In the genomic region with DNA sequence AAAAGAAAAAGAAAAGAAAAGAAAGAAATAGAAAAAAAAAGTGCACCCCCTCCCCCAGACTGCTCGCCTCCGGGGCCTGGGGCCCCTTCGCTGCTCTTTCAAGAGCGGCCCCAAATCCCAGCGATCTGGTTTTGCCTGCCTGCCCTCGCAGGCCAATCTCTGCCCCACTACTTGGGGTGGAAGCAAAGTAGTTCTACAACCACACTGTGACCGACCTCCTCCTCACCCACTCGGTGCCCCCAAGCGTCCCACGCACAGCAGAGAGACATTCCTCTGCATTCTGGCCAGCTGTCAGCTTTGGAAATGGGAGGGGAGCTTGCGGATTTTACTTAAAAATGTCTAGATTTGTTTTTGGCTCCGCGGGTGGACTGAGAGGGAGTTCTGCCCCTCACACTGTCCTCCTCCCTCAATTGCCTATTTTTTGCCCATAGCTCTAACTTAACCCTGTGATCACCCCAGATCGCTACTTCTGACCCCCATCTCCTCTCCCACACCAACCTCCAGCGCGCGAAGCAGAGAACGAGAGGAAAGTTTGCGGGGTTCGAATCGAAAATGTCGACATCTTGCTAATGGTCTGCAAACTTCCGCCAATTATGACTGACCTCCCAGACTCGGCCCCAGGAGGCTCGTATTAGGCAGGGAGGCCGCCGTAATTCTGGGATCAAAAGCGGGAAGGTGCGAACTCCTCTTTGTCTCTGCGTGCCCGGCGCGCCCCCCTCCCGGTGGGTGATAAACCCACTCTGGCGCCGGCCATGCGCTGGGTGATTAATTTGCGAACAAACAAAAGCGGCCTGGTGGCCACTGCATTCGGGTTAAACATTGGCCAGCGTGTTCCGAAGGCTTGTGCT, we compare ENCODE assay signal across 16 cellular contexts. TPM values are rescaled to one million over a fixed set of nuclear protein-coding genes. Genes with fewer than 3 reads are reported as not detected.
A peak's percentile ranks its signal among the peaks of the same experiment; 100 is the strongest.
DNase-seq lines count a peak whose midpoint lies in the region; ATAC-seq and TF ChIP-seq lines count a peak whose summit lies in the region.
"Had no signal": no experiment of that assay in that cellular context is flagged by ENCODE, and none has a peak within 500 bp of the region (broad histone marks: within the 10 kb centered on the region; RNA-seq: fewer than 3 reads in every experiment).

No MANE protein-coding gene starts in this region.

- H3K27me3 Mint-ChIP-seq in T-helper 2 cell treated with Interferon-gamma antibody and Interleukin-4, amounts not matched to agents 5 μg/mL and 100 μg/mL, for 36 hours (ENCODE audit: low read depth): peaks cover 94% of the 10 kb centered on the region

- H3K4me3 ChIP-seq in coronary artery (peak overlapping the region; percentile 12), mesodermal cell (ENCODE audit: extremely low read depth, insufficient read depth, low read length, poor library complexity, severe bottlenecking) (peak overlapping the region; percentile 9), thoracic aorta (peak overlapping the region; percentile 9), colonic mucosa (no peak overlapping the region)
- H3K4me3 ChIP-seq: psoas muscle, SJCRH30, upper lobe of left lung had no signal

- peaks cover 13% of the 10 kb centered on the region for H3K4me1 Mint-ChIP-seq in T-helper 2 cell treated with Interferon-gamma antibody and Interleukin-4, amounts not matched to agents 5 μg/mL and 100 μg/mL, for 36 hours (ENCODE audit: low read depth)

- ATAC-seq in thoracic aorta (ENCODE audit: insufficient number of reproducible peaks, low FRiP score, low read depth) (no peak), HG02852 (IDR thresholded peaks at IDR 0.05; ENCODE audit: unreplicated experiment) (no peak)
- ATAC-seq: foreskin keratinocyte, psoas muscle had no signal

- H3K27ac Mint-ChIP-seq in T-helper 2 cell treated with Interferon-gamma antibody and Interleukin-4, amounts not matched to agents 5 μg/mL and 100 μg/mL, for 36 hours: peak overlapping the region; percentile 5
- H3K27ac Mint-ChIP-seq: activated CD4-positive, alpha-beta memory T cell treated with anti-CD3 and anti-CD28 coated beads, Interleukin-2, amount 10 ng/mL, durations not matched to agents 7 days and 5 days had no signal

- H3K4me1 ChIP-seq in mesodermal cell (ENCODE audit: control insufficient read depth, insufficient read depth, low read length, poor library complexity, severe bottlenecking) (peaks cover 34% of the 10 kb centered on the region), thoracic aorta (ENCODE audit: control insufficient read depth in 1 of 2, low read depth in 2 of 2) (peaks cover 4 to 11% of the 10 kb centered on the region in 2 donors), colonic mucosa (no peaks in the 10 kb centered on the region)
- H3K4me1 ChIP-seq: SJCRH30 had no signal

- H3K9me3 ChIP-seq in mesodermal cell (ENCODE audit: control insufficient read depth, low read length) (no peaks in the 10 kb centered on the region), thoracic aorta (no peaks in the 10 kb centered on the region), colonic mucosa (no peaks in the 10 kb centered on the region)
- H3K9me3 ChIP-seq: psoas muscle, SJCRH30, upper lobe of left lung had no signal

- H3K4me3 Mint-ChIP-seq in T-helper 2 cell treated with Interferon-gamma antibody and Interleukin-4, amounts not matched to agents 5 μg/mL and 100 μg/mL, for 36 hours: no peak overlapping the region
- H3K4me3 Mint-ChIP-seq: activated CD4-positive, alpha-beta memory T cell treated with anti-CD3 and anti-CD28 coated beads, Interleukin-2, amount 10 ng/mL, durations not matched to agents 7 days and 5 days had no signal

- 1 to 4% methylated on average over 33 to 41 of the region's 42 CpGs for WGBS in mesodermal cell (ENCODE audit: insufficient coverage in 2 of 2), 2 experiments

- TF ChIP-seq CTCF in coronary artery (IDR thresholded peaks at IDR 0.05): no peak
- TF ChIP-seq CTCF in thoracic aorta (IDR thresholded peaks at IDR 0.05): no peak
- TF ChIP-seq CTCF in colonic mucosa (IDR thresholded peaks at IDR 0.05): no peak

- intact Hi-C loops in colonic mucosa (cut with DNase I): loop anchor here (10.0 kb wide), 1 partner anchor 788 kb away; no protein-coding TSS in a partner anchor

- no peaks in the 10 kb centered on the region for H3K36me3 Mint-ChIP-seq in T-helper 2 cell treated with Interferon-gamma antibody and Interleukin-4, amounts not matched to agents 5 μg/mL and 100 μg/mL, for 36 hours (ENCODE audit: low read depth)

- no peak overlapping the region for H3K9ac ChIP-seq in colonic mucosa (ENCODE audit: low read depth in 2 of 2, low read length in 2 of 2)

- H3K36me3 ChIP-seq in mesodermal cell (ENCODE audit: control insufficient read depth, insufficient read depth, low read length): peaks cover 7% of the 10 kb centered on the region
- no peaks in the 10 kb centered on the region for H3K36me3 ChIP-seq in thoracic aorta
- H3K36me3 ChIP-seq in colonic mucosa: no peaks in the 10 kb centered on the region
- H3K36me3 ChIP-seq: SJCRH30, upper lobe of left lung had no signal

- no peaks in the 10 kb centered on the region for H3K9me3 Mint-ChIP-seq in T-helper 2 cell treated with Interferon-gamma antibody and Interleukin-4, amounts not matched to agents 5 μg/mL and 100 μg/mL, for 36 hours
- H3K9me3 Mint-ChIP-seq: activated CD4-positive, alpha-beta memory T cell treated with anti-CD3 and anti-CD28 coated beads, Interleukin-2, amount 10 ng/mL, durations not matched to agents 7 days and 5 days had no signal

- H3K27ac ChIP-seq in coronary artery (no peak overlapping the region), mesodermal cell (ENCODE audit: low read depth, low read length, severe bottlenecking) (peak overlapping the region; percentile 94), thoracic aorta (no peak overlapping the region), colonic mucosa (no peak overlapping the region)
- H3K27ac ChIP-seq: foreskin keratinocyte, psoas muscle, SJCRH30 had no signal

- H3K27me3 ChIP-seq in thoracic aorta (replicated peaks; ENCODE audit: insufficient read depth) (peaks cover 20% of the 10 kb centered on the region), colonic mucosa (peaks cover 38% of the 10 kb centered on the region)
- H3K27me3 ChIP-seq: foreskin keratinocyte, SJCRH30 had no signal

- no peak for DNase-seq in T-helper 2 cell treated with Interferon-gamma antibody and Interleukin-4, amounts not matched to agents 5 μg/mL and 100 μg/mL, for 36 hours (ENCODE audit: low spot score)
- DNase-seq in T-helper 2 cell (no peak), coronary artery (ENCODE audit: low spot score) (no peak), thoracic aorta (ENCODE audit: low spot score) (no peak), midbrain (lab: John Stamatoyannopoulos, UW) (no peak), colonic mucosa (no peak)
- DNase-seq: activated CD4-positive, alpha-beta memory T cell treated with anti-CD3 and anti-CD28 coated beads, Interleukin-2, amount 10 ng/mL, durations not matched to agents 7 days and 5 days; COR-L47; foreskin keratinocyte; NCI-H1436 treated with DMSO at 0.1 percent for 48 hours; NCI-H446; psoas muscle; SJCRH30; upper lobe of left lung had no signal

RNA-seq across cellular contexts. Expression of gene TBX3, which starts 2.7 kb away (rescaled TPM):
- 73.1 TPM for polyA plus RNA-seq in mesodermal cell (2013, experiment 1 of 2)
- polyA plus RNA-seq in mesodermal cell (2013, experiment 2 of 2): 94.7 TPM
- 1 to 10 TPM in 1 of 2 donors, under 1 TPM in 1; 0.81 to 3.5 TPM for total RNA-seq in thoracic aorta
- 1 to 10 TPM; 4.8 to 7.2 TPM for total RNA-seq in colonic mucosa
- total RNA-seq: activated CD4-positive, alpha-beta memory T cell treated with anti-CD3 and anti-CD28 coated beads, Interleukin-2, amount 10 ng/mL, durations not matched to agents 7 days and 5 days; SJCRH30 had no signal
